Comparison of ENCODE assay signal across 15 cellular contexts in the genomic region with DNA sequence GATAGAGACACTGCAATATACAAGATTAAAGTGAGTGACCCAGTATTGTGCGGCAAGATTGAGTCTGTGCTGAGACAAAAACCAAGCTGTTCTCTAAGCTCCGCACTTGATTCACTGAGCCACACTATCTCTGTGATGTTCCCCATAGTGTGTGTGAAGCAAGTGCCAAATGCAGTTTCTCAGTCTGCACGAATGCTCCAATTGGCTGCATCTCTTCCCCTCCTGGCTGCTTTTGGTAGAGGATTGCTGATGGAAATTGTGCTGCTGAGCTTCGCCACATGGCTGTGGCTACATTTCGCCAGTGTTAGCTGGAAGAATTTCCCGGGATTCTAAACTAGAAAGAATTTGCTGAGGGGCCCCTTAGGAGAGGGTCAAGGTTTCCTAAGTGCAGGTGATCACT.
DNase-seq lines count a peak whose midpoint lies in the region; ATAC-seq lines count a peak whose summit lies in the region.
"Had no signal": no experiment of that assay in that cellular context is flagged by ENCODE, and none has a peak within 500 bp of the region (broad histone marks: within the 10 kb centered on the region; RNA-seq: fewer than 3 reads in every experiment).

No MANE protein-coding gene starts in this region.

- no peaks in the 10 kb centered on the region for H3K36me3 ChIP-seq in mesendoderm (ENCODE audit: control insufficient read depth, insufficient read depth, low read length)
- H3K36me3 ChIP-seq: BLaER1, HAP-1 had no signal

- peak; percentile 9 for DNase-seq in NCI-H2227 (lab: John Stamatoyannopoulos, UW; ENCODE audit: unreplicated experiment)
- DNase-seq in NCI-H2227 treated with DMSO at 0.1 percent for 48 hours (lab: John Stamatoyannopoulos, UW): no peak
- DNase-seq in cerebellum (ENCODE audit: low spot score): peak; percentile 23
- peak; percentile 51 for DNase-seq in mesendoderm
- no peak for DNase-seq in OCI-M2 (lab: John Stamatoyannopoulos, UW; ENCODE audit: unreplicated experiment)
- DNase-seq in NCI-H1092 treated with DMSO at 0.1 percent for 48 hours (lab: John Stamatoyannopoulos, UW): no peak
- DNase-seq: Caco-2; CD8-positive, alpha-beta memory T cell; DND-41; GF-D8 had no signal

- no peaks in the 10 kb centered on the region for H3K27me3 ChIP-seq in mesendoderm (ENCODE audit: insufficient read depth, low read length, poor library complexity)
- H3K27me3 ChIP-seq: BLaER1 had no signal

- no peak overlapping the region for H3K4me2 ChIP-seq in mesendoderm (ENCODE audit: low read length)
- H3K4me2 ChIP-seq: BLaER1 had no signal

- H2BK15ac ChIP-seq in mesendoderm (replicated peaks; ENCODE audit: low read depth): no peak overlapping the region

- H2AK5ac ChIP-seq in mesendoderm (ENCODE audit: low read length): no peak overlapping the region

- no peak overlapping the region for H4K5ac ChIP-seq in mesendoderm (ENCODE audit: low read length)

- H3K4ac ChIP-seq in mesendoderm (ENCODE audit: low read depth, low read length): no peak overlapping the region

- H3K18ac ChIP-seq in mesendoderm (ENCODE audit: low read length): no peak overlapping the region

- H2BK5ac ChIP-seq in mesendoderm (ENCODE audit: low read length): no peak overlapping the region

- H3K56ac ChIP-seq in mesendoderm (ENCODE audit: low read length): no peak overlapping the region

- WGBS in mesendoderm (ENCODE audit: extremely low coverage, insufficient coverage, low lambda C conversion rate): no CpG with 5 or more reads among the region's 6 CpGs

- H4K8ac ChIP-seq in mesendoderm (ENCODE audit: low read depth, low read length): no peak overlapping the region

- no peaks in the 10 kb centered on the region for H3K79me2 ChIP-seq in mesendoderm (ENCODE audit: control insufficient read depth, insufficient read depth, low read length)

- no peak overlapping the region for H3K23ac ChIP-seq in mesendoderm (ENCODE audit: low read length)

- no peaks in the 10 kb centered on the region for H3K4me1 ChIP-seq in mesendoderm (ENCODE audit: control insufficient read depth, low read depth, low read length)
- H3K4me1 ChIP-seq: BLaER1, Caco-2, HAP-1 had no signal

- H3K9ac ChIP-seq in mesendoderm (ENCODE audit: low read length): no peak overlapping the region
- H3K9ac ChIP-seq: BLaER1 had no signal

- H3K27ac ChIP-seq in mesendoderm (ENCODE audit: low read depth, low read length): no peak overlapping the region
- H3K27ac ChIP-seq: 22Rv1, BLaER1 had no signal

- no peak overlapping the region for H2BK120ac ChIP-seq in mesendoderm (ENCODE audit: low read depth, low read length)

- no peaks in the 10 kb centered on the region for H3K79me1 ChIP-seq in mesendoderm (ENCODE audit: low read length)

- no peak for ATAC-seq in GM18858 (IDR thresholded peaks at IDR 0.05; ENCODE audit: unreplicated experiment)
- ATAC-seq: HepG2 had no signal

- no peak overlapping the region for H3K4me3 ChIP-seq in mesendoderm (ENCODE audit: low read length)
- H3K4me3 ChIP-seq: BLaER1, HAP-1 had no signal

Comparison
In these comparisons a context has a peak if more than half of its experiments do, and no peak if none do; other contexts are left out.
1. DNase-seq: peak in NCI-H2227 (single experiment), cerebellum (single experiment) and mesendoderm (single experiment); none in NCI-H2227 treated with DMSO at 0.1 percent for 48 hours (single experiment), OCI-M2 (single experiment) and NCI-H1092 treated with DMSO at 0.1 percent for 48 hours (single experiment).